In the genomic region with DNA sequence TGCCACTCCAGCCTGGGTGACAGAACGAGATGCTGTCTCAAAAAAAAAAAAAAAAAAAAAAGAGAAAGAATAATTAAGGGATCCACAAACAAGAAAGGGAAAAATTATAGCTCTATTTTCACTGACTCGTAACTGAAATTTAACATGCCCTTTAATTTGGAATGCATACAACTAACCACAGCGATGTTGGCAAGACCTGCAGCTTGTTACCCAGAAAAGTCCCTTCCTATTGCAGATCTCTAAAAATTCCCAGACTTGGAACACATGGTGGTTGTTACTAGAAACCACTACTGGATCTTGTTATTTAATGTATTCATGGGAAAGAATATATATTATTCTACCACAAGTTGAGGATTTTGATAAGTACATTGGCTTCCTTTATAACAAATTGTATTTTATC, we compare ENCODE assay signal across 31 cellular contexts. TPM values are rescaled to one million over a fixed set of nuclear protein-coding genes. Genes with fewer than 3 reads are reported as not detected.
DNase-seq lines count a peak whose midpoint lies in the region; TF ChIP-seq lines count a peak whose summit lies in the region.
"Had no signal": no experiment of that assay in that cellular context is flagged by ENCODE, and none has a peak within 500 bp of the region (broad histone marks: within the 10 kb centered on the region; RNA-seq: fewer than 3 reads in every experiment).

No MANE protein-coding gene starts in this region.

- H3K27ac ChIP-seq in ovary: no peak overlapping the region
- H3K27ac ChIP-seq: brain microvascular endothelial cell, epithelial cell of prostate, foreskin keratinocyte, neutrophil, prostate gland, thoracic aorta, vagina had no signal

- peak; percentile 56 for DNase-seq in AG08395 (ENCODE audit: low spot score)
- peak; percentile 46 for DNase-seq in GM04503 (ENCODE audit: low read depth)
- peak; percentile 75 for DNase-seq in astrocyte of the hippocampus (ENCODE audit: low read depth, low spot score)
- peak; percentile 22 for DNase-seq in inferior parietal cortex (ENCODE audit: extremely low spot score)
- DNase-seq in hippocampal formation (lab: John Stamatoyannopoulos, UW): no peak
- no peak for DNase-seq in RKO (ENCODE audit: low spot score)
- DNase-seq in ovary: no peak
- DNase-seq in stimulated activated CD4-positive, alpha-beta T cell treated with anti-CD3 and anti-CD28 coated beads, Interleukin-4, amount 100 ng/mL, for 1 hour: no peak
- DNase-seq: activated CD4-positive, alpha-beta T cell treated with anti-CD3 and anti-CD28 coated beads for 36 hours; activated effector memory CD4-positive, alpha-beta T cell treated with Interleukin-2 at 50 U/mL for 16 hours; activated T-cell treated with anti-CD3 and anti-CD28 coated beads for 4 hours; brain microvascular endothelial cell; DND-41; effector CD8-positive, alpha-beta T cell; foreskin keratinocyte; KG1; NCI-H1417 treated with DMSO at 0.1 percent for 48 hours; NCI-H82; stimulated activated naive B cell treated with anti-CD40 and anti-IgM and Interleukin-4, amounts not matched to agents 10 μg/mL and 1 μg/mL and 100 μg/mL, for 72 hours had no signal

- TF ChIP-seq POLR2A in ovary (IDR thresholded peaks at IDR 0.05): no peak

- no peaks in the 10 kb centered on the region for H3K9me3 ChIP-seq in ovary
- H3K9me3 ChIP-seq: neutrophil, prostate gland, thoracic aorta, vagina had no signal

- H3K4me3 ChIP-seq in ovary: no peak overlapping the region
- H3K4me3 ChIP-seq: prostate gland, thoracic aorta, vagina had no signal

- no peaks in the 10 kb centered on the region for H3K36me3 ChIP-seq in ovary
- H3K36me3 ChIP-seq: brain microvascular endothelial cell, neutrophil, prostate gland, thoracic aorta, vagina had no signal

- intact Hi-C loops in ovary (cut with DNase I): no loop called here

- no peak for TF ChIP-seq EP300 in ovary (IDR thresholded peaks at IDR 0.05)

- WGBS in ovary, 3 donors: 45 to 53% (median 51%) methylated on average over 3 of the region's 3 CpGs

- H3K27me3 ChIP-seq in ovary: no peaks in the 10 kb centered on the region
- H3K27me3 ChIP-seq: brain microvascular endothelial cell, neutrophil, vagina had no signal

- TF ChIP-seq CTCF in ovary (IDR thresholded peaks at IDR 0.05): no peak

- H3K4me1 ChIP-seq in ovary (ENCODE audit: insufficient read depth): no peaks in the 10 kb centered on the region
- H3K4me1 ChIP-seq: foreskin keratinocyte, prostate gland, vagina had no signal

RNA-seq across cellular contexts. Expression of a gene that starts 27.8 kb away (rescaled TPM):
- not detected for total RNA-seq in ovary
- polyA plus RNA-seq in ovary: not detected
- total RNA-seq: activated CD4-positive, alpha-beta T cell treated with anti-CD3 and anti-CD28 coated beads for 36 hours; foreskin keratinocyte; H1; left lobe of liver; mesenteric fat pad; OCI-LY7; prostate gland; sciatic nerve; T-helper 2 cell treated with Interferon-gamma antibody and Interleukin-4, amounts not matched to agents 100 ng/mL and 5 ng/mL, for 36 hours; thoracic aorta; vagina had no signal
- polyA plus RNA-seq: CD14-positive monocyte, foreskin keratinocyte, H1 had no signal

RNA-seq across cellular contexts. Expression of a gene that starts 54.1 kb away (rescaled TPM):
- total RNA-seq in ovary: 10 to 100 TPM; 44.1 to 64.8 (median 44.4) TPM
- 10 to 100 TPM; 12.4 to 29.5 TPM for polyA plus RNA-seq in ovary

Comparison
In these comparisons a context has a peak if more than half of its experiments do, and no peak if none do; other contexts are left out.
1. DNase-seq: peak in AG08395 (single experiment), GM04503 (single experiment), astrocyte of the hippocampus (single experiment) and inferior parietal cortex (single experiment); none in hippocampal formation (0 of 2), RKO (single experiment), ovary (0 of 5) and stimulated activated CD4-positive, alpha-beta T cell treated with anti-CD3 and anti-CD28 coated beads, Interleukin-4, amount 100 ng/mL, for 1 hour (single experiment).